ENCODE assay signal across 9 cellular contexts in genomic region chr4:152385551-152385950, GRCh38.
A peak's percentile ranks its signal among the peaks of the same experiment; 100 is the strongest.
DNase-seq lines count a peak whose midpoint lies in the region; ATAC-seq and TF ChIP-seq lines count a peak whose summit lies in the region.
"Had no signal": no experiment of that assay in that cellular context is flagged by ENCODE, and none has a peak within 500 bp of the region (broad histone marks: within the 10 kb centered on the region; RNA-seq: fewer than 3 reads in every experiment).

No MANE protein-coding gene starts in this region.

- no peak overlapping the region for H3K27ac ChIP-seq in C4-2B
- no peak overlapping the region for H3K27ac ChIP-seq in HL-60 (replicated peaks)
- no peak overlapping the region for H3K27ac ChIP-seq in body of pancreas

- intact Hi-C loops in body of pancreas (cut with DNase I): no loop called here

- TF ChIP-seq CTCF in C4-2B (conservative IDR thresholded peaks at IDR 0.05) (peak; percentile 74), HL-60 (IDR thresholded peaks at IDR 0.05; ENCODE audit: insufficient read depth, low read length) (peak; percentile 6), body of pancreas (IDR thresholded peaks at IDR 0.05) (peak; percentile 22 to 62 (median 50))

- H3K27me3 ChIP-seq in HL-60 (ENCODE audit: insufficient read depth, poor library complexity, severe bottlenecking): no peaks in the 10 kb centered on the region
- no peaks in the 10 kb centered on the region for H3K27me3 ChIP-seq in body of pancreas

- H3K4me3 ChIP-seq in HL-60 (replicated peaks; ENCODE audit: insufficient read depth, low read length): no peak overlapping the region
- no peak overlapping the region for H3K4me3 ChIP-seq in body of pancreas

- peaks cover 10% of the 10 kb centered on the region for H3K4me1 ChIP-seq in body of pancreas

- WGBS in body of pancreas, 2 donors: 7 to 8% methylated on average over 1 of the region's 1 CpG

- H3K9me3 ChIP-seq in body of pancreas: no peaks in the 10 kb centered on the region

- TF ChIP-seq POLR2A in body of pancreas (IDR thresholded peaks at IDR 0.05): no peak

- H3K36me3 ChIP-seq in body of pancreas (replicated peaks in 1 of 2; ENCODE audit: insufficient read depth in 1 of 2, low read depth in 2 of 2): no peaks in the 10 kb centered on the region

- ATAC-seq in body of pancreas (no peak), HG02840 (IDR thresholded peaks at IDR 0.05; ENCODE audit: low FRiP score, unreplicated experiment) (no peak), GM19463 (IDR thresholded peaks at IDR 0.05; ENCODE audit: unreplicated experiment) (no peak)

- DNase-seq in HL-60 (ENCODE audit: low read depth in 1 of 2, low spot score in 1 of 2): no peak
- DNase-seq in body of pancreas: no peak
- DNase-seq in medulla oblongata (ENCODE audit: extremely low spot score): peak; percentile 12
- DNase-seq in islet precursor cell: no peak
- no peak for DNase-seq in activated naive CD4-positive, alpha-beta T cell (lab: John Stamatoyannopoulos, UW)
- DNase-seq: stimulated activated CD4-positive, alpha-beta T cell treated with anti-CD3 and anti-CD28 coated beads, Interleukin-2, amount 100 ng/mL, for 24 hours had no signal

Comparison
In these comparisons a context has a peak if more than half of its experiments do, and no peak if none do; other contexts are left out.
1. CTCF ChIP-seq: peak in every context shown above with its lines; median percentile 74 in C4-2B; 50 in body of pancreas; 6 in HL-60.